ENCODE assay signal across 12 cellular contexts in the genomic region with DNA sequence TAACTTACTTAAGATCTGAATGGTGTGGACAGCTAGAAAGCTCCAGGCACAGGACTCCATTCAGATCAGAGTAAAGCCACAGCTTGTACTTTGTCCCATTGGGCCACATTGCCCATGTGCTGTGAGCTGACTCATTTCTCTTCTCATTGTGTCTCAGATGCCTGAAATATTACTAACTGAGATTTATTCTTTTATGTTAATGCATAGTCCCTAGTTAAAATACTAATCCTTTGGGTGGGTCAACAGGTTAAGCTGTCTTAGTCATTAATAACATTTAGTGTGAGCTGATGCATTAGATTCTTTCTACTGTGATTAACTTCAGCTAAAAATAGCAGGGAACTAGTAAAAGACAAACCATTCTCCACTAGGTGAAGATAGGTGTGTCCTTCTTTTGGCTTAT.
DNase-seq lines count a peak whose midpoint lies in the region; ATAC-seq and TF ChIP-seq lines count a peak whose summit lies in the region.
"Had no signal": no experiment of that assay in that cellular context is flagged by ENCODE, and none has a peak within 500 bp of the region (broad histone marks: within the 10 kb centered on the region; RNA-seq: fewer than 3 reads in every experiment).

No MANE protein-coding gene starts in this region.

- no peak overlapping the region for H4K5ac ChIP-seq in IMR-90 (ENCODE audit: low read depth, low read length)

- no peaks in the 10 kb centered on the region for H3K79me1 ChIP-seq in IMR-90 (ENCODE audit: low read depth in 1 of 2, low read length in 2 of 2)

- H3K4me3 ChIP-seq in IMR-90 (ENCODE audit: insufficient read depth, low read depth, low read length) (no peak overlapping the region), fibroblast of mammary gland (ENCODE audit: control insufficient read depth, low read depth, low read length) (no peak overlapping the region)
- H3K4me3 ChIP-seq: left lung had no signal

- peak; percentile 56 for ATAC-seq in GM21576 (IDR thresholded peaks at IDR 0.05; ENCODE audit: unreplicated experiment)
- ATAC-seq in IMR-90 (ENCODE audit: low read depth), result peak; percentile 79
- ATAC-seq in CD4-positive, alpha-beta T cell (ENCODE audit: poor library complexity), result no peak
- ATAC-seq: left lung had no signal

- H3K27me3 ChIP-seq in IMR-90 (ENCODE audit: control insufficient read depth, insufficient read depth, low read length), result no peaks in the 10 kb centered on the region
- H3K27me3 ChIP-seq in CD4-positive, alpha-beta T cell (ENCODE audit: control insufficient read depth, insufficient read depth, low read length), result no peaks in the 10 kb centered on the region
- H3K27me3 ChIP-seq: left lung had no signal

- no peak overlapping the region for H3K4me3 Mint-ChIP-seq in CD4-positive, alpha-beta T cell
- no peak overlapping the region for H3K4me3 Mint-ChIP-seq in CD14-positive monocyte
- H3K4me3 Mint-ChIP-seq: central memory CD8-positive, alpha-beta T cell had no signal

- H3K4me1 ChIP-seq in IMR-90 (ENCODE audit: control insufficient read depth, insufficient read depth, low read length), result peaks cover 11% of the 10 kb centered on the region

- no peak overlapping the region for H3K14ac ChIP-seq in IMR-90 (replicated peaks; ENCODE audit: low read depth, low read length)

- H3K4me1 Mint-ChIP-seq in CD4-positive, alpha-beta T cell (ENCODE audit: low read depth), result no peaks in the 10 kb centered on the region
- peaks cover 7% of the 10 kb centered on the region for H3K4me1 Mint-ChIP-seq in CD14-positive monocyte
- H3K4me1 Mint-ChIP-seq: central memory CD8-positive, alpha-beta T cell had no signal

- BruUV-seq in IMR-90 (replicated peaks; lab: Mats Ljungman, UMichigan), result no TSS peak

- peak overlapping the region; percentile 71; the same call in 1 of the 2 replicates for H3K4ac ChIP-seq in IMR-90 (ENCODE audit: low read depth, low read length)

- H3K9ac ChIP-seq in IMR-90 (ENCODE audit: low read depth, low read length), result no peak overlapping the region

- no peak overlapping the region for H2BK5ac ChIP-seq in IMR-90 (ENCODE audit: low read depth, low read length, poor library complexity, severe bottlenecking)

- H2BK120ac ChIP-seq in IMR-90 (ENCODE audit: low read depth, low read length), result peak overlapping the region; percentile 78; the same call in 1 of the 2 replicates

- H4K8ac ChIP-seq in IMR-90 (ENCODE audit: low read depth in 2 of 2, low read length in 2 of 2), result no peak overlapping the region

- no peak for TF ChIP-seq RAD21 in IMR-90 (IDR thresholded peaks at IDR 0.05; ENCODE audit: low read length)

- H3K9me3 ChIP-seq in IMR-90 (ENCODE audit: control insufficient read depth, insufficient read depth, low read length), result no peaks in the 10 kb centered on the region
- H3K9me3 ChIP-seq in CD4-positive, alpha-beta T cell (ENCODE audit: control insufficient read depth, low read length), result no peaks in the 10 kb centered on the region
- H3K9me3 ChIP-seq: left lung had no signal

- no peak overlapping the region for H3K56ac ChIP-seq in IMR-90 (ENCODE audit: extremely low read depth, insufficient read depth, low read length)

- intact Hi-C loops in IMR-90 (cut with micrococcal nuclease) (no loop called here), CD14-positive monocyte (cut with micrococcal nuclease) (no loop called here)
- intact Hi-C loops in CD4-positive, alpha-beta T cell (cut with DNase I, micrococcal nuclease), result no loop called here

- no peak overlapping the region for H2AK5ac ChIP-seq in IMR-90 (ENCODE audit: low read depth, low read length)

- no peak overlapping the region for H2AK9ac ChIP-seq in IMR-90 (replicated peaks; ENCODE audit: low read depth, low read length, poor library complexity)

- no peaks in the 10 kb centered on the region for H3K9me3 Mint-ChIP-seq in CD4-positive, alpha-beta T cell
- peaks cover 0 to 14% (median 4%) of the 10 kb centered on the region in 7 donors for H3K9me3 Mint-ChIP-seq in CD14-positive monocyte
- H3K9me3 Mint-ChIP-seq: central memory CD8-positive, alpha-beta T cell had no signal

- peaks cover 5% of the 10 kb centered on the region; the same call in 1 of the 2 replicates for H3K9me1 ChIP-seq in IMR-90 (ENCODE audit: insufficient read depth, low read length)

- POLR2A ChIA-PET in IMR-90 (lab: Charles Lee; ENCODE audit: unreplicated experiment), result no interaction called here
- POLR2A ChIA-PET in CD4-positive, alpha-beta T cell (lab: Charles Lee), result no interaction called here

- H3K36me3 ChIP-seq in IMR-90 (ENCODE audit: control insufficient read depth, insufficient read depth, low read length), result no peaks in the 10 kb centered on the region
- H3K36me3 ChIP-seq: left lung had no signal

- H3K27me3 Mint-ChIP-seq in CD4-positive, alpha-beta T cell, result peaks cover 5% of the 10 kb centered on the region
- H3K27me3 Mint-ChIP-seq in CD14-positive monocyte (ENCODE audit: low read depth in 3 of 3), result no peaks in the 10 kb centered on the region

- no peak overlapping the region; the same call in 1 of the 2 replicates for H4K91ac ChIP-seq in IMR-90 (ENCODE audit: insufficient read depth, low read depth, low read length)

- H2BK15ac ChIP-seq in IMR-90 (ENCODE audit: low read depth, low read length), result no peak overlapping the region

- TF ChIP-seq CTCF in IMR-90 (conservative IDR thresholded peaks at IDR 0.05; ENCODE audit: low read depth, low read length), result no peak
- TF ChIP-seq CTCF in fibroblast of mammary gland (conservative IDR thresholded peaks at IDR 0.05; ENCODE audit: control insufficient read depth, insufficient read depth, low read depth, low read length), result no peak
- no peak for TF ChIP-seq CTCF in CD4-positive, alpha-beta T cell (IDR thresholded peaks at IDR 0.05)
- TF ChIP-seq CTCF in CD14-positive monocyte (IDR thresholded peaks at IDR 0.05), result no peak

- no peak overlapping the region for H3K18ac ChIP-seq in IMR-90 (ENCODE audit: low read depth, low read length)

- no peak overlapping the region for H2AFZ ChIP-seq in IMR-90 (replicated peaks; ENCODE audit: low read length, poor library complexity)

- H3K27ac ChIP-seq in IMR-90 (ENCODE audit: insufficient read depth, low read length), result no peak overlapping the region
- no peak overlapping the region for H3K27ac ChIP-seq in CD4-positive, alpha-beta T cell (ENCODE audit: low read depth, low read length)
- H3K27ac ChIP-seq: C4-2B, left lung had no signal

- H2BK20ac ChIP-seq in IMR-90 (ENCODE audit: low read depth, low read length), result peak overlapping the region; percentile 87; the same call in 1 of the 2 replicates

- H3K36me3 Mint-ChIP-seq in CD4-positive, alpha-beta T cell (ENCODE audit: low read depth), result no peaks in the 10 kb centered on the region
- no peaks in the 10 kb centered on the region for H3K36me3 Mint-ChIP-seq in CD14-positive monocyte

- in situ Hi-C loops in IMR-90 (cut with MboI; ENCODE audit: low sequenced_read_pairs), result loop anchor here (10.0 to 25.0 kb wide), 2 partner anchors 236 to 498 kb away; a partner anchor contains a TSS

- TF ChIP-seq POLR2A in IMR-90 (IDR thresholded peaks at IDR 0.05; ENCODE audit: low read depth, low read length), result no peak

- no peak overlapping the region for H3K27ac Mint-ChIP-seq in CD4-positive, alpha-beta T cell
- no peak overlapping the region for H3K27ac Mint-ChIP-seq in CD14-positive monocyte

- H4K20me1 ChIP-seq in IMR-90 (ENCODE audit: insufficient read depth, low read length), result no peaks in the 10 kb centered on the region

- H3K23ac ChIP-seq in IMR-90 (ENCODE audit: low read depth, low read length), result no peak overlapping the region

- no peak overlapping the region for H3K4me2 ChIP-seq in IMR-90 (ENCODE audit: low read depth, low read length)

- dilution Hi-C loops in IMR-90 (cut with HindIII; ENCODE audit: low sequenced_read_pairs, unreplicated experiment), result no loop called here

- DNase-seq in AG08396 (ENCODE audit: low spot score) (peak; percentile 39), IMR-90 (peak; percentile 85), fibroblast of mammary gland (ENCODE audit: low read depth) (peak; percentile 93), NCI-H1105 (lab: John Stamatoyannopoulos, UW) (no peak), ecto neural progenitor cell (ENCODE audit: low spot score) (no peak), CD14-positive monocyte (ENCODE audit: low spot score) (no peak)
- no peak for DNase-seq in CD4-positive, alpha-beta T cell
- DNase-seq: left lung, NCI-H2081 had no signal

- CTCF ChIA-PET in IMR-90 (lab: Yijun Ruan, JAX), result no interaction called here
- CTCF ChIA-PET in CD4-positive, alpha-beta T cell (lab: Charles Lee), result no interaction called here

TF ChIP-seq in IMR-90, 13 proteins besides CTCF, POLR2A, EP300 and RAD21:
- TF ChIP-seq RCOR1 (IDR thresholded peaks at IDR 0.05; ENCODE audit: insufficient replicate concordance, low read length) (no peak), MAFK (IDR thresholded peaks at IDR 0.05; ENCODE audit: low read depth, low read length) (no peak), BHLHE40 (IDR thresholded peaks at IDR 0.05; ENCODE audit: low read depth, low read length) (0 out of 2 replicates have a peak, but pooled peaks have one; percentile 19), CEBPB (IDR thresholded peaks at IDR 0.05; ENCODE audit: low read depth, low read length) (no peak), MXI1 (IDR thresholded peaks at IDR 0.05; ENCODE audit: borderline replicate concordance, low read depth, low read length) (no peak), FOS (IDR thresholded peaks at IDR 0.05; ENCODE audit: low read depth, low read length) (0 out of 2 replicates have a peak, but pooled peaks have one; percentile 8)
- TF ChIP-seq, protein P1, sequence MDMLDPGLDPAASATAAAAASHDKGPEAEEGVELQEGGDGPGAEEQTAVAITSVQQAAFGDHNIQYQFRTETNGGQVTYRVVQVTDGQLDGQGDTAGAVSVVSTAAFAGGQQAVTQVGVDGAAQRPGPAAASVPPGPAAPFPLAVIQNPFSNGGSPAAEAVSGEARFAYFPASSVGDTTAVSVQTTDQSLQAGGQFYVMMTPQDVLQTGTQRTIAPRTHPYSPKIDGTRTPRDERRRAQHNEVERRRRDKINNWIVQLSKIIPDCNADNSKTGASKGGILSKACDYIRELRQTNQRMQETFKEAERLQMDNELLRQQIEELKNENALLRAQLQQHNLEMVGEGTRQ (IDR thresholded peaks at IDR 0.05; ENCODE audit: low read depth, low read length), result peak; percentile 98
- TF ChIP-seq, protein P2, sequence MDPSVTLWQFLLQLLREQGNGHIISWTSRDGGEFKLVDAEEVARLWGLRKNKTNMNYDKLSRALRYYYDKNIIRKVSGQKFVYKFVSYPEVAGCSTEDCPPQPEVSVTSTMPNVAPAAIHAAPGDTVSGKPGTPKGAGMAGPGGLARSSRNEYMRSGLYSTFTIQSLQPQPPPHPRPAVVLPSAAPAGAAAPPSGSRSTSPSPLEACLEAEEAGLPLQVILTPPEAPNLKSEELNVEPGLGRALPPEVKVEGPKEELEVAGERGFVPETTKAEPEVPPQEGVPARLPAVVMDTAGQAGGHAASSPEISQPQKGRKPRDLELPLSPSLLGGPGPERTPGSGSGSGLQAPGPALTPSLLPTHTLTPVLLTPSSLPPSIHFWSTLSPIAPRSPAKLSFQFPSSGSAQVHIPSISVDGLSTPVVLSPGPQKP (IDR thresholded peaks at IDR 0.05; ENCODE audit: borderline replicate concordance, low read depth, low read length), result no peak

Comparison
In these comparisons a context has a peak if more than half of its experiments do, and no peak if none do; other contexts are left out.
1. DNase-seq: peak in AG08396 (single experiment), IMR-90 (single experiment) and fibroblast of mammary gland (single experiment); none in CD4-positive, alpha-beta T cell (0 of 10), NCI-H1105 (single experiment), ecto neural progenitor cell (single experiment) and CD14-positive monocyte (single experiment).